ENCODE assay signal across 20 cellular contexts in the genomic region with DNA sequence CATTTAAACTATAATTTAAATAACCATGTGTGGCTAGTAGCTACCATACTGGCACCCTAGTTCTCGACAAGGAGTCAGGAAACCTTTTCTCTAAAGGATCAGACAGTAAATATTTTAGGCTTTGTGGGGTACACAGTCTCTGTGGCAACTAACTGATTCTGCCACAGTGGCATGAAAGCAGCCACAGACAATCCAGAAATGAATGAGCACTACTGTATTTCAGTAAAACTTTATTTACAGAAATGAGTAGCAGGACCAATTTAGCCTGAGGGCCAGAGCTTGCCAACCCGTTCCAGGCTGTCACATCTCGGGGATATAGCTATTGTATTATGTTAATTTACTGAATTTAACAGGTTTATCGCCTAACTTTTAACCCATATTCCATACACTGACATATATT.
DNase-seq lines count a peak whose midpoint lies in the region; ATAC-seq and TF ChIP-seq lines count a peak whose summit lies in the region.
"Had no signal": no experiment of that assay in that cellular context is flagged by ENCODE, and none has a peak within 500 bp of the region (broad histone marks: within the 10 kb centered on the region; RNA-seq: fewer than 3 reads in every experiment).

No MANE protein-coding gene starts in this region.

- no peaks in the 10 kb centered on the region for H3K9me3 ChIP-seq in ascending aorta
- H3K9me3 ChIP-seq: BLaER1, thoracic aorta had no signal

- TF ChIP-seq CTCF in ascending aorta (IDR thresholded peaks at IDR 0.05): no peak

- intact Hi-C loops in ascending aorta (cut with DNase I): no loop called here

- no peak overlapping the region for H3K4me3 ChIP-seq in ascending aorta
- H3K4me3 ChIP-seq: BLaER1, thoracic aorta had no signal

- DNase-seq in foreskin melanocyte (peak; percentile 72), ascending aorta (ENCODE audit: low spot score in 2 of 2) (no peak)
- DNase-seq in activated effector memory CD4-positive, alpha-beta T cell treated with anti-CD3 and anti-CD28 coated beads, Interleukin-2, amount 50 U/mL, for 16 hours: no peak
- no peak for DNase-seq in NK-92 treated with Interleukin-12 subunit alpha and Interleukin-12 subunit beta, amount 100 ng/mL, for 24 hours (lab: John Stamatoyannopoulos, UW)
- DNase-seq: activated CD4-positive, CD25-positive, alpha-beta regulatory T cell; amniotic stem cell; brain microvascular endothelial cell; EL; H7; MV-4-11; NCI-H1436 treated with DMSO at 0.1 percent for 48 hours; NCI-H748 treated with DMSO at 0.1 percent for 48 hours had no signal

- H3K36me3 ChIP-seq in ascending aorta: peaks cover 2 to 9% of the 10 kb centered on the region in 2 donors
- H3K36me3 ChIP-seq: BLaER1, brain microvascular endothelial cell, thoracic aorta had no signal

- peak; percentile 51 for ATAC-seq in GM18867 (IDR thresholded peaks at IDR 0.05; ENCODE audit: unreplicated experiment)
- ATAC-seq in GM21390 (IDR thresholded peaks at IDR 0.05; ENCODE audit: unreplicated experiment): peak; percentile 44
- ATAC-seq in HG03439 (IDR thresholded peaks at IDR 0.05; ENCODE audit: unreplicated experiment): peak; percentile 52
- ATAC-seq in HG03139 (IDR thresholded peaks at IDR 0.05; ENCODE audit: unreplicated experiment): no peak
- ATAC-seq: esophagus mucosa, HepG2 had no signal

- H3K4me1 ChIP-seq in ascending aorta: no peaks in the 10 kb centered on the region
- H3K4me1 ChIP-seq: BLaER1 had no signal

- H3K27me3 ChIP-seq in ascending aorta: no peaks in the 10 kb centered on the region
- H3K27me3 ChIP-seq: BLaER1, brain microvascular endothelial cell had no signal

- H3K27ac ChIP-seq in ascending aorta: no peak overlapping the region
- H3K27ac ChIP-seq: BLaER1, brain microvascular endothelial cell, thoracic aorta had no signal
